Comparison of ENCODE assay signal across 9 cellular contexts in the genomic region with DNA sequence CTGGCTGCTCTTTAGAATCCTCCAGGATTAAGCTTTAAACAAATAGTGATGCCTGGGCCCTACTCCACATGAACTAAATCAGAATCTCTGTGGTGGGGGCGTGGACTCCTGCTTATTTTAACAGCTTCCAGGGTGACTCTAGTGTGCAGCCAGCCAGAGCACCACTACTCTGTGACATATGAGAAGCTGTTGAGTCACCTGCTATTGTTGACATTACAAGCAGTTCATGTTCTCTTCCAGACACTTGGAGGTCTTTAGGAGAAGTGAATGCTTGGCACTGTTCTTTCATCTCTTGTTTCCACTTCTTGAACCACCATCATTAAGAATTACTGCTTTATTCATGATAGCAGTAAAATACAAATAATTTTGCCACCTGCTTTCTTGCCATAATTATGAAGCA. TPM values are rescaled to one million over a fixed set of nuclear protein-coding genes. Genes with fewer than 3 reads are reported as not detected.
DNase-seq lines count a peak whose midpoint lies in the region; ATAC-seq, FAIRE-seq and TF ChIP-seq lines count a peak whose summit lies in the region.
"Had no signal": no experiment of that assay in that cellular context is flagged by ENCODE, and none has a peak within 500 bp of the region (broad histone marks: within the 10 kb centered on the region; RNA-seq: fewer than 3 reads in every experiment).

No MANE protein-coding gene starts in this region.

- H3K79me2 ChIP-seq in hepatocyte = no peaks in the 10 kb centered on the region

- H3K4me1 ChIP-seq in hepatocyte (ENCODE audit: insufficient read depth) = peaks cover 7% of the 10 kb centered on the region
- H3K4me1 ChIP-seq: BLaER1 had no signal

- peak overlapping the region; percentile 21 for H3K4me2 ChIP-seq in hepatocyte
- H3K4me2 ChIP-seq: BLaER1 had no signal

- ATAC-seq in HG03196 (IDR thresholded peaks at IDR 0.05; ENCODE audit: unreplicated experiment) (no peak), GM21515 (IDR thresholded peaks at IDR 0.05; ENCODE audit: unreplicated experiment) (no peak)

- H3K36me3 ChIP-seq in hepatocyte (replicated peaks; ENCODE audit: insufficient read depth, low read depth) = no peaks in the 10 kb centered on the region
- H3K36me3 ChIP-seq: BLaER1 had no signal

- FAIRE-seq in urothelium cell line (lab: Jason Lieb, UNC) = no peak

- H3K9me2 ChIP-seq in hepatocyte (replicated peaks; ENCODE audit: insufficient read depth) = no peaks in the 10 kb centered on the region

- no peaks in the 10 kb centered on the region for H4K20me1 ChIP-seq in hepatocyte (ENCODE audit: insufficient read depth, poor library complexity, severe bottlenecking)
- H4K20me1 ChIP-seq: BLaER1 had no signal

- peak; percentile 16 for DNase-seq in SIG-M5 treated with dmso at 0.1 percent for 504 hours (lab: John Stamatoyannopoulos, UW; ENCODE audit: unreplicated experiment)
- no peak for DNase-seq in SIG-M5 (lab: John Stamatoyannopoulos, UW)
- DNase-seq in SW480 (ENCODE audit: low spot score) = peak; percentile 14
- DNase-seq in hepatocyte (ENCODE audit: low spot score) = peak; percentile 71
- DNase-seq in urothelium cell line (ENCODE audit: low spot score) = peak; percentile 51
- no peak for DNase-seq in activated effector memory CD4-positive, alpha-beta T cell treated with anti-CD3 and anti-CD28 coated beads, Interleukin-2, amount 50 U/mL, for 16 hours

- no peak for TF ChIP-seq CTCF in hepatocyte (IDR thresholded peaks at IDR 0.05; ENCODE audit: poor library complexity)

- H3K9me3 ChIP-seq in hepatocyte (ENCODE audit: low read depth) = no peaks in the 10 kb centered on the region

- 25% methylated on average over 1 of the region's 1 CpG for WGBS in hepatocyte (ENCODE audit: low lambda C conversion rate, missing lambda C conversion rate)

- H2AFZ ChIP-seq in hepatocyte = no peak overlapping the region

- H3K4me3 ChIP-seq in hepatocyte = no peak overlapping the region
- H3K4me3 ChIP-seq: BLaER1 had no signal

- peak overlapping the region; percentile 66 for H3K27ac ChIP-seq in hepatocyte
- H3K27ac ChIP-seq: BLaER1 had no signal

- no peaks in the 10 kb centered on the region for H3K27me3 ChIP-seq in hepatocyte
- H3K27me3 ChIP-seq: BLaER1 had no signal

RNA-seq across cellular contexts. Expression of gene C4orf51, which starts 0.4 kb away (rescaled TPM):
- total RNA-seq in hepatocyte = not detected in 2 replicates
- polyA plus RNA-seq in hepatocyte = not detected in 2 replicates

Comparison
In these comparisons a context has a peak if more than half of its experiments do, and no peak if none do; other contexts are left out.
1. DNase-seq: peak in SIG-M5 treated with dmso at 0.1 percent for 504 hours (single experiment), SW480 (single experiment), hepatocyte (single experiment) and urothelium cell line (single experiment); none in SIG-M5 (single experiment) and activated effector memory CD4-positive, alpha-beta T cell treated with anti-CD3 and anti-CD28 coated beads, Interleukin-2, amount 50 U/mL, for 16 hours (single experiment).